ENCODE assay signal across 8 cellular contexts in genomic region chr2:16666453-16666801, GRCh38. TPM values are rescaled to one million over a fixed set of nuclear protein-coding genes. Genes with fewer than 3 reads are reported as not detected.
DNase-seq lines count a peak whose midpoint lies in the region; ATAC-seq and TF ChIP-seq lines count a peak whose summit lies in the region.

No MANE protein-coding gene starts in this region.

- no peaks in the 10 kb centered on the region for H3K9me3 ChIP-seq in mesodermal cell (ENCODE audit: control insufficient read depth, low read length)

- H3K4me3 ChIP-seq in astrocyte of the cerebellum (ENCODE audit: low read depth, low read length): peak overlapping the region; percentile 43
- H3K4me3 ChIP-seq in mesodermal cell (ENCODE audit: extremely low read depth, insufficient read depth, low read length, poor library complexity, severe bottlenecking): peak overlapping the region; percentile 22

- in situ Hi-C loops in astrocyte of the cerebellum (cut with HindIII; ENCODE audit: low sequenced_read_pairs): loop anchor here (5.0 kb wide), 1 partner anchor 76 kb away; no protein-coding TSS in a partner anchor

- WGBS in mesodermal cell (ENCODE audit: insufficient coverage in 2 of 2), 2 experiments: 60 to 71% methylated on average over 5 to 8 of the region's 8 CpGs

- H3K36me3 ChIP-seq in mesodermal cell (ENCODE audit: control insufficient read depth, insufficient read depth, low read length): no peaks in the 10 kb centered on the region

- TF ChIP-seq CTCF in astrocyte of the cerebellum (IDR thresholded peaks at IDR 0.05; ENCODE audit: low read depth, low read length, missing control alignments): no peak

- DNase-seq in CD1c-positive myeloid dendritic cell (ENCODE audit: extremely low spot score) (peak; percentile 36), astrocyte of the cerebellum (ENCODE audit: low read depth) (peak; percentile 88), NCI-H1694 (lab: John Stamatoyannopoulos, UW) (no peak), NCI-H2107 (lab: John Stamatoyannopoulos, UW) (no peak)

- peak overlapping the region; percentile 3 for H3K27ac ChIP-seq in mesodermal cell (ENCODE audit: low read depth, low read length, severe bottlenecking)

- peak; percentile 17 for ATAC-seq in HG03045 (IDR thresholded peaks at IDR 0.05; ENCODE audit: unreplicated experiment)
- no peak for ATAC-seq in HG03159 (IDR thresholded peaks at IDR 0.05; ENCODE audit: unreplicated experiment)
- ATAC-seq in GM18870 (IDR thresholded peaks at IDR 0.05; ENCODE audit: unreplicated experiment): no peak

- peaks cover 16% of the 10 kb centered on the region for H3K4me1 ChIP-seq in mesodermal cell (ENCODE audit: control insufficient read depth, insufficient read depth, low read length, poor library complexity, severe bottlenecking)

RNA-seq across cellular contexts. Expression of gene CYRIA, which starts 0.8 kb away (rescaled TPM):
- polyA plus RNA-seq in mesodermal cell (2013, experiment 1 of 2): 15.8 TPM
- polyA plus RNA-seq in mesodermal cell (2013, experiment 2 of 2): 13.4 TPM

Comparison
In these comparisons a context has a peak if more than half of its experiments do, and no peak if none do; other contexts are left out.
1. DNase-seq: peak in CD1c-positive myeloid dendritic cell (single experiment) and astrocyte of the cerebellum (single experiment); none in NCI-H1694 (single experiment) and NCI-H2107 (single experiment).